15 cellular contexts compared by ENCODE assay signal in the genomic region with DNA sequence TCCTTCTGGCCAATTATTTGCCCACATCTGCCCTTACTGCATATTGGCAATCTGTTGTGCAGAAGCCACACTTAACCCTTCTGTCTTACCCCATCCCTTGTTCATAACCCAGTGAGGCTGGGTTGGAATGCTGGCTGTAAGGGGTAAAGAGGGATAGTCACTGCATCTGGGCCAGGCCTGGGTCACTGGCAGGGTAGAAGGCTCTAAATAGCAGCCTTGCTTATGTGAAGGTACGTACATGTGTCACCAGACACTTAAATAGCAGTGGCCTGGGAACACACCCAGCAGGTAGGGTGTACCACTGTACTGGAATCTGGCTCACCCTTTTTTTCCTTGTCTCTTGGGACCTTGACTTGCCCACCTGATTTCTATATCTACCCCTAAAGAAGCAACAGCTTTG. TPM values are rescaled to one million over a fixed set of nuclear protein-coding genes. Genes with fewer than 3 reads are reported as not detected.
DNase-seq lines count a peak whose midpoint lies in the region; ATAC-seq and TF ChIP-seq lines count a peak whose summit lies in the region.
"Had no signal": no experiment of that assay in that cellular context is flagged by ENCODE, and none has a peak within 500 bp of the region (broad histone marks: within the 10 kb centered on the region; RNA-seq: fewer than 3 reads in every experiment).

No MANE protein-coding gene starts in this region.

- H3K9me3 ChIP-seq in AG04450 (ENCODE audit: control insufficient read depth, insufficient read depth, low read length) (no peaks in the 10 kb centered on the region), HCT116 (ENCODE audit: control insufficient read depth in 1 of 2, insufficient read depth in 1 of 2, low read depth in 1 of 2, low read length in 2 of 2) (no peaks in the 10 kb centered on the region), uterus (no peaks in the 10 kb centered on the region), endodermal cell (ENCODE audit: control insufficient read depth, low read length) (no peaks in the 10 kb centered on the region)

- TF ChIP-seq RAD21 in HCT116 (IDR thresholded peaks at IDR 0.05; ENCODE audit: low read depth), result no peak

- H3K27me3 ChIP-seq in AG04450 (ENCODE audit: control insufficient read depth, insufficient read depth, low read length) (no peaks in the 10 kb centered on the region), HCT116 (ENCODE audit: insufficient read depth, low read length) (0 out of 2 replicates have a peak, but pooled peaks cover 2% of the 10 kb centered on the region), uterus (no peaks in the 10 kb centered on the region), endodermal cell (ENCODE audit: control insufficient read depth, insufficient read depth, low read length, poor library complexity, severe bottlenecking) (peaks cover 6% of the 10 kb centered on the region)

- H3K27ac ChIP-seq in AG04450 (ENCODE audit: low read depth, low read length) (peak overlapping the region; percentile 21), HCT116 (ENCODE audit: low read depth, low read length) (no peak overlapping the region), uterus (peak overlapping the region in 1 of 2 donors; percentile 5), endodermal cell (ENCODE audit: low read depth, low read length) (no peak overlapping the region)

- H3K4me1 Mint-ChIP-seq in endodermal cell, result peaks cover 2% of the 10 kb centered on the region
- H3K4me1 Mint-ChIP-seq: activated CD4-positive, alpha-beta memory T cell treated with anti-CD3 and anti-CD28 coated beads, Interleukin-2, amount 10 ng/mL, durations not matched to agents 7 days and 5 days had no signal

- no peaks in the 10 kb centered on the region for H3K9me2 ChIP-seq in HCT116 (ENCODE audit: insufficient read depth)

- BruUV-seq in HCT116 (replicated peaks; lab: Mats Ljungman, UMichigan), result no TSS peak

- CTCF ChIA-PET in AG04450 (lab: Charles Lee), result no interaction called here
- CTCF ChIA-PET in HCT116 (lab: Charles Lee), result no interaction called here

- H2AFZ ChIP-seq in HCT116 (ENCODE audit: low read depth, low read length, poor library complexity, severe bottlenecking), result no peak overlapping the region

- POLR2A ChIA-PET in AG04450 (lab: Yijun Ruan, JAX), result interaction anchor here (0.6 kb wide), 1 partner anchor 519 kb away, joined by 3 read pairs; no protein-coding TSS in a partner anchor
- POLR2A ChIA-PET in HCT116 (lab: Charles Lee), result no interaction called here

- WGBS in endodermal cell (ENCODE audit: insufficient coverage in 1 of 2, insufficient read length in 1 of 2), 2 experiments, result 88 to 91% methylated on average over 1 of the region's 1 CpG

- TF ChIP-seq CTCF in AG04450 (IDR thresholded peaks at IDR 0.05; ENCODE audit: low read depth, low read length) (no peak), HCT116 (IDR thresholded peaks at IDR 0.05 in 2 of 3, conservative IDR thresholded peaks at IDR 0.05 in 1 of 3; ENCODE audit: borderline replicate concordance in 1 of 3, insufficient read depth in 1 of 3, low read depth in 2 of 3, low read length in 2 of 3) (no peak), epithelial cell of esophagus (IDR thresholded peaks at IDR 0.05; ENCODE audit: insufficient read depth, low read depth, low read length, missing control alignments) (no peak), uterus (IDR thresholded peaks at IDR 0.05) (no peak), endodermal cell (conservative IDR thresholded peaks at IDR 0.05) (no peak)

- H3K36me3 ChIP-seq in HCT116 (ENCODE audit: control insufficient read depth in 1 of 2, insufficient read depth in 2 of 2, low read length in 2 of 2) (peaks cover 0 to 3% of the 10 kb centered on the region in 2 experiments; a peak in 1 of 4 replicates), uterus (no peaks in the 10 kb centered on the region), endodermal cell (ENCODE audit: control insufficient read depth, insufficient read depth, low read length) (peaks cover 9% of the 10 kb centered on the region)

- no peak overlapping the region for H3K4me3 ChIP-seq in AG04450 (ENCODE audit: low read depth, low read length)
- no peak overlapping the region for H3K4me3 ChIP-seq in HCT116 (replicated peaks in 1 of 2; ENCODE audit: low read depth in 1 of 2, low read length in 2 of 2)
- no peak overlapping the region for H3K4me3 ChIP-seq in epithelial cell of esophagus (ENCODE audit: low read length)
- H3K4me3 ChIP-seq in uterus, result no peak overlapping the region
- no peak overlapping the region for H3K4me3 ChIP-seq in endodermal cell (ENCODE audit: low read length)

- no peaks in the 10 kb centered on the region for H3K9me3 Mint-ChIP-seq in endodermal cell
- H3K9me3 Mint-ChIP-seq: activated CD4-positive, alpha-beta memory T cell treated with anti-CD3 and anti-CD28 coated beads, Interleukin-2, amount 10 ng/mL, durations not matched to agents 7 days and 5 days had no signal

- H3K27ac Mint-ChIP-seq in endodermal cell, result no peak overlapping the region
- H3K27ac Mint-ChIP-seq: activated CD4-positive, alpha-beta memory T cell treated with anti-CD3 and anti-CD28 coated beads, Interleukin-2, amount 10 ng/mL, durations not matched to agents 7 days and 5 days had no signal

- no peak; the same call in 1 of the 2 replicates for ATAC-seq in HCT116
- ATAC-seq in GM18498 (IDR thresholded peaks at IDR 0.05; ENCODE audit: unreplicated experiment), result no peak

- intact Hi-C loops in HCT116 (cut with micrococcal nuclease) (no loop called here), uterus (cut with DNase I; ENCODE audit: low total_unique reads) (no loop called here)

- TF ChIP-seq POLR2A in HCT116 (IDR thresholded peaks at IDR 0.05; ENCODE audit: borderline replicate concordance, extremely low read depth, insufficient read depth, insufficient read length) (no peak), uterus (IDR thresholded peaks at IDR 0.05) (no peak)

- no peak overlapping the region for H3K9ac ChIP-seq in HCT116 (ENCODE audit: low read length)
- no peak overlapping the region for H3K9ac ChIP-seq in endodermal cell (ENCODE audit: extremely low read depth, low read length, poor library complexity, severe bottlenecking)

- H3K79me2 ChIP-seq in HCT116 (ENCODE audit: insufficient read depth, low read length), result no peaks in the 10 kb centered on the region

- H3K27me3 Mint-ChIP-seq in endodermal cell (ENCODE audit: insufficient read depth), result peaks cover 12% of the 10 kb centered on the region

- DNase-seq in AG04450 (ENCODE audit: low read depth, low spot score) (no peak), HCT116 (ENCODE audit: low read depth, low spot score) (no peak), epithelial cell of esophagus (ENCODE audit: low read depth) (peak; percentile 64), mesenteric fat pad (ENCODE audit: low spot score) (peak; percentile 41), uterus (no peak), SHP77 treated with DMSO at 0.1 percent for 48 hours (lab: John Stamatoyannopoulos, UW) (no peak), endodermal cell (no peak)
- DNase-seq: activated CD4-positive, alpha-beta memory T cell treated with anti-CD3 and anti-CD28 coated beads, Interleukin-2, amount 10 ng/mL, durations not matched to agents 7 days and 5 days; activated gamma-delta T cell treated with Interleukin-2 at 50 U/mL for 16 hours; hypothalamus; mesendoderm; posterior cingulate gyrus; stimulated activated CD4-positive, alpha-beta T cell treated with anti-CD3 and anti-CD28 coated beads, Interleukin-2, amount 100 ng/mL, for 48 hours had no signal

- no peak overlapping the region for H3K4me3 Mint-ChIP-seq in endodermal cell
- H3K4me3 Mint-ChIP-seq: activated CD4-positive, alpha-beta memory T cell treated with anti-CD3 and anti-CD28 coated beads, Interleukin-2, amount 10 ng/mL, durations not matched to agents 7 days and 5 days had no signal

- RAD21 ChIA-PET in HCT116 (lab: Charles Lee; ENCODE audit: low non-redundant PET in 1 of 2, low total read pairs in 2 of 2, uncharacterized antibody in 2 of 2, unreplicated experiment in 2 of 2), result no interaction called here

- peaks cover 10% of the 10 kb centered on the region for H3K36me3 Mint-ChIP-seq in endodermal cell (ENCODE audit: low read depth)

- H3K4me1 ChIP-seq in HCT116 (ENCODE audit: control insufficient read depth in 1 of 2, insufficient read depth in 2 of 2, low read length in 2 of 2), result no peaks in the 10 kb centered on the region
- H3K4me1 ChIP-seq in uterus, result no peaks in the 10 kb centered on the region
- H3K4me1 ChIP-seq in endodermal cell (ENCODE audit: control insufficient read depth, insufficient read depth, low read length), result no peaks in the 10 kb centered on the region

- no peak overlapping the region for H3K4me2 ChIP-seq in HCT116 (ENCODE audit: low read length)

- H4K20me1 ChIP-seq in HCT116 (ENCODE audit: insufficient read depth), result no peaks in the 10 kb centered on the region

TF ChIP-seq in HCT116, 20 proteins besides CTCF, POLR2A, EP300 and RAD21 (continues in another document):
- TF ChIP-seq FOSL1 (IDR thresholded peaks at IDR 0.05; ENCODE audit: low read depth) (no peak), POLR2AphosphoS5 (IDR thresholded peaks at IDR 0.05; ENCODE audit: low read depth, low read length) (peak; percentile 34; the same call in 1 of the 2 replicates)

RNA-seq across cellular contexts. Expression of a gene that starts 9.9 kb away (rescaled TPM):
- polyA plus RNA-seq in AG04450 (2011; rRNA removed), result 14.5 and 14.6 TPM in 2 replicates
- polyA minus RNA-seq in AG04450 (2011; rRNA and poly(A)+ RNA removed), result 19.6 and 22.8 TPM in 2 replicates
- total RNA-seq in HCT116 (2021; ENCODE audit: unreplicated experiment) (23.2 TPM), mesenteric fat pad (14.0 TPM), uterus (10 to 100 TPM in 2 of 4 donors, 1 to 10 TPM in 2; 4.6 to 22.6 (median 10.2) TPM), endodermal cell (10 to 100 TPM; 32.9 to 39.4 TPM)
- polyA plus RNA-seq in HCT116 (2012), result 17.2 and 19.4 TPM in 2 replicates
- 30.9 TPM for polyA plus RNA-seq in endodermal cell (2013, experiment 1 of 2)
- 25.5 TPM for polyA plus RNA-seq in endodermal cell (2013, experiment 2 of 2)

RNA-seq across cellular contexts. Expression of a gene that starts 30.6 kb away (rescaled TPM):
- 122 and 163 TPM in 2 replicates for polyA plus RNA-seq in AG04450 (2011; rRNA removed)
- 55.8 and 69.9 TPM in 2 replicates for polyA minus RNA-seq in AG04450 (2011; rRNA and poly(A)+ RNA removed)
- total RNA-seq in HCT116 (2021; ENCODE audit: unreplicated experiment) (2.0 TPM), mesenteric fat pad (33.1 TPM), uterus (10 to 100 TPM in 2 of 4 donors, 1 to 10 TPM in 2; 1.5 to 38.5 (median 9.5) TPM), endodermal cell (1 to 10 TPM; 4.8 to 5.6 TPM)
- polyA plus RNA-seq in HCT116 (2012), result 2.9 and 3.6 TPM in 2 replicates
- polyA plus RNA-seq in endodermal cell (2013, experiment 1 of 2), result 5.6 TPM
- polyA plus RNA-seq in endodermal cell (2013, experiment 2 of 2), result 8.3 TPM

RNA-seq across cellular contexts. Expression of a gene that starts 38.2 kb away (rescaled TPM):
- not detected in 2 replicates for polyA plus RNA-seq in AG04450 (2011; rRNA removed)
- not detected in 2 replicates for polyA minus RNA-seq in AG04450 (2011; rRNA and poly(A)+ RNA removed)
- total RNA-seq in HCT116 (2021; ENCODE audit: unreplicated experiment), result 0.59 TPM
- polyA plus RNA-seq in HCT116 (2012), result not detected in 2 replicates
- not detected for total RNA-seq in mesenteric fat pad
- total RNA-seq in uterus, result 1 to 10 TPM in 1 of 4 donors, under 1 TPM in 1, not detected in 2; 0.88 to 1.0 TPM
- total RNA-seq in endodermal cell, result 1 to 10 TPM in 1 of 2 donors, under 1 TPM in 1; 0.70 to 1.6 TPM
- polyA plus RNA-seq in endodermal cell (2013, experiment 1 of 2), result not detected
- polyA plus RNA-seq in endodermal cell (2013, experiment 2 of 2), result not detected
- total RNA-seq: activated CD4-positive, alpha-beta memory T cell treated with anti-CD3 and anti-CD28 coated beads, Interleukin-2, amount 10 ng/mL, durations not matched to agents 7 days and 5 days; MCF 10A had no signal

Comparison
In these comparisons a context has a peak if more than half of its experiments do, and no peak if none do; other contexts are left out.
1. DNase-seq: peak in epithelial cell of esophagus (single experiment) and mesenteric fat pad (single experiment); none in AG04450 (single experiment), HCT116 (single experiment), uterus (0 of 2), SHP77 treated with DMSO at 0.1 percent for 48 hours (single experiment) and endodermal cell (single experiment).